1 cellular context compared by ENCODE assay signal in the genomic region with DNA sequence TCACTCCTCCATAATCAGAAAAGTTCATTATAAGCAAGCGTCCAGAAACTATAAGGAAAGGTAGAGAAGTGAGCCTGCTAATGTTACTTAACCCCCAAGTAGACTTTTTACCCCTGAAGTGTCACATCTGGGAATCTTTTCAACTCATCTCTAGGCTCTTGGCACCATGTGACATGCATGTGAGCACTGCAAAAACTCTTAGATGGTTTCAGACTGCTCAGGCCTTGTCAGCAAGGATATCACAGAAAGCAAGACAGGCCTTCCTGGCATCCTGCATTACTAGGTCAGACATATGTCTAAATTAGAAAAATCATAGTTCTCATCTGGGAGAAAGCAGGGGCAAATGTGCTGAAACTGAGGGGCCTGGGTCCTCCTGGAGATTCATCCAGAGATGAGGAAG.
TF ChIP-seq lines count a peak whose summit lies in the region.

No MANE protein-coding gene starts in this region.

TF ChIP-seq in SK-N-SH, 30 proteins besides CTCF, POLR2A, EP300 and RAD21 (continued from another document):
- TF ChIP-seq, protein P1, sequence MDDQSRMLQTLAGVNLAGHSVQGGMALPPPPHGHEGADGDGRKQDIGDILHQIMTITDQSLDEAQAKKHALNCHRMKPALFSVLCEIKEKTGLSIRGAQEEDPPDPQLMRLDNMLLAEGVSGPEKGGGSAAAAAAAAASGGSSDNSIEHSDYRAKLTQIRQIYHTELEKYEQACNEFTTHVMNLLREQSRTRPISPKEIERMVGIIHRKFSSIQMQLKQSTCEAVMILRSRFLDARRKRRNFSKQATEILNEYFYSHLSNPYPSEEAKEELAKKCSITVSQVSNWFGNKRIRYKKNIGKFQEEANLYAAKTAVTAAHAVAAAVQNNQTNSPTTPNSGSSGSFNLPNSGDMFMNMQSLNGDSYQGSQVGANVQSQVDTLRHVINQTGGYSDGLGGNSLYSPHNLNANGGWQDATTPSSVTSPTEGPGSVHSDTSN (IDR thresholded peaks at IDR 0.05), result no peak
- TF ChIP-seq, protein P2, sequence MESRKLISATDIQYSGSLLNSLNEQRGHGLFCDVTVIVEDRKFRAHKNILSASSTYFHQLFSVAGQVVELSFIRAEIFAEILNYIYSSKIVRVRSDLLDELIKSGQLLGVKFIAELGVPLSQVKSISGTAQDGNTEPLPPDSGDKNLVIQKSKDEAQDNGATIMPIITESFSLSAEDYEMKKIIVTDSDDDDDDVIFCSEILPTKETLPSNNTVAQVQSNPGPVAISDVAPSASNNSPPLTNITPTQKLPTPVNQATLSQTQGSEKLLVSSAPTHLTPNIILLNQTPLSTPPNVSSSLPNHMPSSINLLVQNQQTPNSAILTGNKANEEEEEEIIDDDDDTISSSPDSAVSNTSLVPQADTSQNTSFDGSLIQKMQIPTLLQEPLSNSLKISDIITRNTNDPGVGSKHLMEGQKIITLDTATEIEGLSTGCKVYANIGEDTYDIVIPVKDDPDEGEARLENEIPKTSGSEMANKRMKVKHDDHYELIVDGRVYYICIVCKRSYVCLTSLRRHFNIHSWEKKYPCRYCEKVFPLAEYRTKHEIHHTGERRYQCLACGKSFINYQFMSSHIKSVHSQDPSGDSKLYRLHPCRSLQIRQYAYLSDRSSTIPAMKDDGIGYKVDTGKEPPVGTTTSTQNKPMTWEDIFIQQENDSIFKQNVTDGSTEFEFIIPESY (IDR thresholded peaks at IDR 0.05; ENCODE audit: borderline replicate concordance, low read depth), result no peak
- no peak for TF ChIP-seq FOXJ3 (CRISPR knock-in tag; IDR thresholded peaks at IDR 0.05)
- TF ChIP-seq, protein P3, sequence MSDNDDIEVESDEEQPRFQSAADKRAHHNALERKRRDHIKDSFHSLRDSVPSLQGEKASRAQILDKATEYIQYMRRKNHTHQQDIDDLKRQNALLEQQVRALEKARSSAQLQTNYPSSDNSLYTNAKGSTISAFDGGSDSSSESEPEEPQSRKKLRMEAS (IDR thresholded peaks at IDR 0.05; ENCODE audit: low read depth), result no peak
- TF ChIP-seq GATA2 (CRISPR knock-in tag; IDR thresholded peaks at IDR 0.05), result no peak
- no peak for TF ChIP-seq GABPA (IDR thresholded peaks at IDR 0.05; ENCODE audit: low read depth)
- TF ChIP-seq TEAD4 (IDR thresholded peaks at IDR 0.05; ENCODE audit: borderline replicate concordance, insufficient read depth), result no peak
